3 cellular contexts compared by ENCODE assay signal in the genomic region with DNA sequence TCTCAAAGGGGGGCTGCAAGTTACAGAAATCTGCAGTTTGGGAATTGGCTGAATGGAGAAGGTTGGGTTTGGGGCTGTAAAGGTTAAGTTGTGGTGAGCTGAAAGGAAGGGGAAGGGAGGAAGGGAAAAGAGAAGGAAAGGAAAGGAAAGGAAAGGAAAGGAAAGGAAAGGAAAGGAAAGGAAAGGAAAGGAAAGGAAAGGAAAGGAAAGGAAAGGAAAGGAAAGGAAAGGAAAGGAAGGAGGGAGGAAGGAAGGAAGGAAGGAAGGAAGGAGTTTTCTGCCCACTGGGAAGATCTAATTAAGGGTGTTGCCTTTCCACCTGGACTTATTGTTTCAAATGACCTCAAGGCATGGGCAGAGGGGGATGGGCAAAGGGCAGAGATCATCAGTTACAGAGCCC. TPM values are rescaled to one million over a fixed set of nuclear protein-coding genes. Genes with fewer than 3 reads are reported as not detected.
"Had no signal": no experiment of that assay in that cellular context is flagged by ENCODE, and none has a peak within 500 bp of the region (broad histone marks: within the 10 kb centered on the region; RNA-seq: fewer than 3 reads in every experiment).

No MANE protein-coding gene starts in this region.

RNA-seq across cellular contexts. Expression of a gene that starts 16.2 kb away (rescaled TPM):
- total RNA-seq: RPMI7951, SJSA1 had no signal
- polyA plus RNA-seq: SK-N-SH had no signal
